Comparison of ENCODE assay signal across 8 cellular contexts in genomic region chr9:135500071-135500524, GRCh38. TPM values are rescaled to one million over a fixed set of nuclear protein-coding genes. Genes with fewer than 3 reads are reported as not detected.
A peak's percentile ranks its signal among the peaks of the same experiment; 100 is the strongest.
DNase-seq lines count a peak whose midpoint lies in the region; TF ChIP-seq lines count a peak whose summit lies in the region.

No MANE protein-coding gene starts in this region.

- H3K9me3 Mint-ChIP-seq in MCF 10A (ENCODE audit: unreplicated experiment), result no peaks in the 10 kb centered on the region

- no TSS peak for BruUV-seq in MCF 10A (replicated peaks; lab: Mats Ljungman, UMichigan)

- H3K4me3 ChIP-seq in Jurkat, Clone E6-1 (ENCODE audit: low read length), result peak overlapping the region; percentile 78
- H3K4me3 ChIP-seq in liver (ENCODE audit: low read depth in 1 of 3, low read length in 3 of 3), result peak overlapping the region; percentile 49 to 84 (median 80)
- H3K4me3 ChIP-seq in thymus (ENCODE audit: low read length), result peak overlapping the region; percentile 92

- POLR2A ChIA-PET in MCF 10A (lab: Yijun Ruan, JAX), result interaction anchor here (1.8 kb wide), 1 partner anchor 20 kb away, joined by 14 read pairs; no protein-coding TSS in a partner anchor

- H3K27me3 Mint-ChIP-seq in MCF 10A (ENCODE audit: insufficient read depth, unreplicated experiment), result no peaks in the 10 kb centered on the region

- intact Hi-C loops in MCF 10A (cut with micrococcal nuclease) (no loop called here), posterior cingulate gyrus (cut with DNase I) (loop anchor here (5.0 kb wide), 1 partner anchor 407 kb away; the partner anchor contains the start of gene CAMSAP1)

- H3K4me1 ChIP-seq in liver (ENCODE audit: control insufficient read depth in 4 of 4, insufficient read depth in 4 of 4, low read length in 3 of 4) (peaks cover 6 to 34% (median 24%) of the 10 kb centered on the region in 4 donors), thymus (ENCODE audit: control insufficient read depth, insufficient read depth, low read length) (peaks cover 10% of the 10 kb centered on the region)

- no peaks in the 10 kb centered on the region for H3K4me1 Mint-ChIP-seq in MCF 10A (ENCODE audit: insufficient read depth, unreplicated experiment)

- H3K9me3 ChIP-seq in liver (ENCODE audit: control insufficient read depth in 4 of 4, low read length in 3 of 4), result no peaks in the 10 kb centered on the region
- no peaks in the 10 kb centered on the region for H3K9me3 ChIP-seq in thymus (ENCODE audit: control insufficient read depth)

- H3K36me3 ChIP-seq in liver (ENCODE audit: control insufficient read depth in 4 of 4, insufficient read depth in 3 of 4, low read depth in 1 of 4, low read length in 3 of 4), result peaks cover 3 to 22% (median 9%) of the 10 kb centered on the region in 4 donors
- peaks cover 29% of the 10 kb centered on the region for H3K36me3 ChIP-seq in thymus (ENCODE audit: control insufficient read depth, insufficient read depth)

- H3K27me3 ChIP-seq in liver (ENCODE audit: control insufficient read depth in 4 of 4, insufficient read depth in 4 of 4, low read length in 3 of 4), result no peaks in the 10 kb centered on the region
- H3K27me3 ChIP-seq in thymus (ENCODE audit: control insufficient read depth, insufficient read depth), result no peaks in the 10 kb centered on the region

- H3K27ac ChIP-seq in liver (ENCODE audit: low read depth in 1 of 2, low read length in 2 of 2) (peak overlapping the region; percentile 43 to 82), thymus (ENCODE audit: low read depth) (no peak overlapping the region)

- H3K36me3 Mint-ChIP-seq in MCF 10A (ENCODE audit: insufficient read depth, unreplicated experiment), result peaks cover 28% of the 10 kb centered on the region

- WGBS in liver, result under 1% methylated on average over 29 of the region's 29 CpGs
- under 1% methylated on average over 29 of the region's 29 CpGs for WGBS in thymus

- peak; percentile 50 for DNase-seq in DMS79 treated with DMSO at 0.1 percent for 48 hours (lab: John Stamatoyannopoulos, UW)
- no peak for DNase-seq in DMS79 (lab: John Stamatoyannopoulos, UW)
- DNase-seq in Jurkat, Clone E6-1 (ENCODE audit: low read depth, low spot score), result peak; percentile 12
- DNase-seq in MCF 10A (ENCODE audit: unreplicated experiment), result no peak
- DNase-seq in ureter (ENCODE audit: low spot score), result no peak
- no peak for DNase-seq in posterior cingulate gyrus

- peak overlapping the region; percentile 95 for H3K27ac Mint-ChIP-seq in MCF 10A (ENCODE audit: low read depth, unreplicated experiment)

- TF ChIP-seq RAD21 in liver (IDR thresholded peaks at IDR 0.05), result no peak

- H3K9ac ChIP-seq in liver (ENCODE audit: low read depth in 1 of 2, low read length in 2 of 2), result peak overlapping the region; percentile 11 to 19

- CTCF ChIA-PET in MCF 10A (lab: Yijun Ruan, JAX), result interaction anchor here (0.7 to 1.3 kb wide), 4 partner anchors 12 to 35 kb away, joined by 3 to 4 read pairs (median 3); no protein-coding TSS in a partner anchor

- TF ChIP-seq CTCF in MCF 10A (IDR thresholded peaks at IDR 0.05; ENCODE audit: unreplicated experiment), result no peak
- TF ChIP-seq CTCF in liver (IDR thresholded peaks at IDR 0.05; ENCODE audit: low read depth, low read length, missing input control), result no peak

- peak overlapping the region; percentile 80 for H3K4me3 Mint-ChIP-seq in MCF 10A (ENCODE audit: unreplicated experiment)

TF ChIP-seq in liver, 16 proteins besides CTCF, POLR2A, EP300 and RAD21:
- TF ChIP-seq TAF1 (conservative IDR thresholded peaks at IDR 0.05), result no peak
- TF ChIP-seq, protein P1, sequence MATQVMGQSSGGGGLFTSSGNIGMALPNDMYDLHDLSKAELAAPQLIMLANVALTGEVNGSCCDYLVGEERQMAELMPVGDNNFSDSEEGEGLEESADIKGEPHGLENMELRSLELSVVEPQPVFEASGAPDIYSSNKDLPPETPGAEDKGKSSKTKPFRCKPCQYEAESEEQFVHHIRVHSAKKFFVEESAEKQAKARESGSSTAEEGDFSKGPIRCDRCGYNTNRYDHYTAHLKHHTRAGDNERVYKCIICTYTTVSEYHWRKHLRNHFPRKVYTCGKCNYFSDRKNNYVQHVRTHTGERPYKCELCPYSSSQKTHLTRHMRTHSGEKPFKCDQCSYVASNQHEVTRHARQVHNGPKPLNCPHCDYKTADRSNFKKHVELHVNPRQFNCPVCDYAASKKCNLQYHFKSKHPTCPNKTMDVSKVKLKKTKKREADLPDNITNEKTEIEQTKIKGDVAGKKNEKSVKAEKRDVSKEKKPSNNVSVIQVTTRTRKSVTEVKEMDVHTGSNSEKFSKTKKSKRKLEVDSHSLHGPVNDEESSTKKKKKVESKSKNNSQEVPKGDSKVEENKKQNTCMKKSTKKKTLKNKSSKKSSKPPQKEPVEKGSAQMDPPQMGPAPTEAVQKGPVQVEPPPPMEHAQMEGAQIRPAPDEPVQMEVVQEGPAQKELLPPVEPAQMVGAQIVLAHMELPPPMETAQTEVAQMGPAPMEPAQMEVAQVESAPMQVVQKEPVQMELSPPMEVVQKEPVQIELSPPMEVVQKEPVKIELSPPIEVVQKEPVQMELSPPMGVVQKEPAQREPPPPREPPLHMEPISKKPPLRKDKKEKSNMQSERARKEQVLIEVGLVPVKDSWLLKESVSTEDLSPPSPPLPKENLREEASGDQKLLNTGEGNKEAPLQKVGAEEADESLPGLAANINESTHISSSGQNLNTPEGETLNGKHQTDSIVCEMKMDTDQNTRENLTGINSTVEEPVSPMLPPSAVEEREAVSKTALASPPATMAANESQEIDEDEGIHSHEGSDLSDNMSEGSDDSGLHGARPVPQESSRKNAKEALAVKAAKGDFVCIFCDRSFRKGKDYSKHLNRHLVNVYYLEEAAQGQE (IDR thresholded peaks at IDR 0.05), result peak; percentile 50
- TF ChIP-seq EGR1 (IDR thresholded peaks at IDR 0.05; ENCODE audit: low read depth in 2 of 2), result no peak

RNA-seq across cellular contexts. Expression of gene MRPS2, which starts 0.4 kb away (rescaled TPM):
- 56.2 TPM for polyA plus RNA-seq in Jurkat, Clone E6-1 (2012; ENCODE audit: insufficient read depth, insufficient read length)
- total RNA-seq in MCF 10A (2022), result 35.4 and 45.8 TPM in 2 replicates
- total RNA-seq in liver, result 10 to 100 TPM; 10.9 to 13.1 TPM
- 10 to 100 TPM; 49.9 to 71.8 TPM for polyA plus RNA-seq in liver
- 35.5 TPM for polyA plus RNA-seq in thymus
- total RNA-seq in ureter, result 34.5 TPM

RNA-seq across cellular contexts. Expression of gene PPP1R26, which starts 20.5 kb away (rescaled TPM):
- not detected for polyA plus RNA-seq in Jurkat, Clone E6-1 (2012; ENCODE audit: insufficient read depth, insufficient read length)
- total RNA-seq in MCF 10A (2022) (19.1 and 21.7 TPM in 2 replicates), liver (1 to 10 TPM; 4.6 to 9.5 TPM), ureter (25.6 TPM)
- polyA plus RNA-seq in liver (1 to 10 TPM; 1.5 to 3.7 TPM), thymus (4.1 TPM)

RNA-seq across cellular contexts. Expression of gene LCN1, which starts 21.1 kb away (rescaled TPM):
- polyA plus RNA-seq in Jurkat, Clone E6-1 (2012; ENCODE audit: insufficient read depth, insufficient read length), result not detected
- total RNA-seq in MCF 10A (2022) (not detected in 2 replicates), liver (not detected), ureter (not detected)
- polyA plus RNA-seq in liver (not detected), thymus (1.2 TPM)

RNA-seq across cellular contexts. Expression of gene OBP2A, which starts 45.8 kb away (rescaled TPM):
- polyA plus RNA-seq in Jurkat, Clone E6-1 (2012; ENCODE audit: insufficient read depth, insufficient read length), result not detected
- total RNA-seq in MCF 10A (2022) (not detected in 2 replicates), liver (not detected), ureter (not detected)
- polyA plus RNA-seq in liver (not detected), thymus (0.09 TPM)

Comparison
In these comparisons a context has a peak if more than half of its experiments do, and no peak if none do; other contexts are left out.
1. DNase-seq: peak in DMS79 treated with DMSO at 0.1 percent for 48 hours (single experiment) and Jurkat, Clone E6-1 (single experiment); none in DMS79 (single experiment), MCF 10A (single experiment), ureter (single experiment) and posterior cingulate gyrus (0 of 10).
2. Peak in every context shown above with its lines, with median percentiles within 50 percentile points of each other: H3K4me3 ChIP-seq.